10 cellular contexts compared by ENCODE assay signal in genomic region chr16:24800586-24800985, GRCh38. TPM values are rescaled to one million over a fixed set of nuclear protein-coding genes. Genes with fewer than 3 reads are reported as not detected.
A peak's percentile ranks its signal among the peaks of the same experiment; 100 is the strongest.
DNase-seq lines count a peak whose midpoint lies in the region; ATAC-seq lines count a peak whose summit lies in the region.
"Had no signal": no experiment of that assay in that cellular context is flagged by ENCODE, and none has a peak within 500 bp of the region (broad histone marks: within the 10 kb centered on the region; RNA-seq: fewer than 3 reads in every experiment).

No MANE protein-coding gene starts in this region.

- H3K27ac Mint-ChIP-seq in activated naive CD4-positive, alpha-beta T cell treated with anti-CD3 and anti-CD28 coated beads, Interleukin-2, amount 50 U/mL, for 72 hours = peak overlapping the region; percentile 22 to 32

- no peak for DNase-seq in activated naive CD4-positive, alpha-beta T cell treated with anti-CD3 and anti-CD28 coated beads, Interleukin-2, amount 50 U/mL, for 72 hours (ENCODE audit: low spot score in 2 of 2)
- DNase-seq in activated naive CD4-positive, alpha-beta T cell (lab: John Stamatoyannopoulos, UW) = no peak
- peak; percentile 15 for DNase-seq in RPMI7951 (ENCODE audit: low read depth)
- peak; percentile 76 for DNase-seq in renal cortical epithelial cell (ENCODE audit: low read depth)
- no peak for DNase-seq in UCSD-AML1 (lab: John Stamatoyannopoulos, UW; ENCODE audit: unreplicated experiment)
- no peak for DNase-seq in activated CD8-positive, alpha-beta memory T cell treated with anti-CD3 and anti-CD28 coated beads for 24 hours
- DNase-seq: activated naive CD4-positive, alpha-beta T cell treated with anti-CD3 and anti-CD28 coated beads for 36 hours; spleen had no signal

- no peak for ATAC-seq in activated naive CD4-positive, alpha-beta T cell treated with anti-CD3 and anti-CD28 coated beads, Interleukin-2, amount 50 U/mL, for 72 hours
- peak; percentile 73 for ATAC-seq in esophagus mucosa
- no peak for ATAC-seq in HG03280 (IDR thresholded peaks at IDR 0.05; ENCODE audit: unreplicated experiment)

- H3K36me3 Mint-ChIP-seq in activated naive CD4-positive, alpha-beta T cell treated with anti-CD3 and anti-CD28 coated beads, Interleukin-2, amount 50 U/mL, for 72 hours = peaks cover 14 to 36% of the 10 kb centered on the region in 2 donors

- no peaks in the 10 kb centered on the region for H3K9me3 Mint-ChIP-seq in activated naive CD4-positive, alpha-beta T cell treated with anti-CD3 and anti-CD28 coated beads, Interleukin-2, amount 50 U/mL, for 72 hours
- H3K9me3 Mint-ChIP-seq: activated naive CD4-positive, alpha-beta T cell treated with anti-CD3 and anti-CD28 coated beads for 36 hours had no signal

RNA-seq across cellular contexts. Expression of gene SLC5A11, which starts 45.2 kb away (rescaled TPM):
- not detected for total RNA-seq in activated naive CD4-positive, alpha-beta T cell treated with anti-CD3 and anti-CD28 coated beads, Interleukin-2, amount 50 U/mL, for 72 hours
- total RNA-seq in RPMI7951 (2014; rRNA removed; shearing (Covaris generic)) = not detected in 2 replicates
- total RNA-seq in esophagus mucosa (not detected), renal cortical epithelial cell (not detected in 2 replicates)
- total RNA-seq: activated naive CD4-positive, alpha-beta T cell treated with anti-CD3 and anti-CD28 coated beads for 36 hours had no signal

Comparison
In these comparisons a context has a peak if more than half of its experiments do, and no peak if none do; other contexts are left out.
1. DNase-seq: peak in RPMI7951 (single experiment) and renal cortical epithelial cell (single experiment); none in activated naive CD4-positive, alpha-beta T cell treated with anti-CD3 and anti-CD28 coated beads, Interleukin-2, amount 50 U/mL, for 72 hours (0 of 2), activated naive CD4-positive, alpha-beta T cell (0 of 4), UCSD-AML1 (single experiment) and activated CD8-positive, alpha-beta memory T cell treated with anti-CD3 and anti-CD28 coated beads for 24 hours (single experiment).